In the genomic region with DNA sequence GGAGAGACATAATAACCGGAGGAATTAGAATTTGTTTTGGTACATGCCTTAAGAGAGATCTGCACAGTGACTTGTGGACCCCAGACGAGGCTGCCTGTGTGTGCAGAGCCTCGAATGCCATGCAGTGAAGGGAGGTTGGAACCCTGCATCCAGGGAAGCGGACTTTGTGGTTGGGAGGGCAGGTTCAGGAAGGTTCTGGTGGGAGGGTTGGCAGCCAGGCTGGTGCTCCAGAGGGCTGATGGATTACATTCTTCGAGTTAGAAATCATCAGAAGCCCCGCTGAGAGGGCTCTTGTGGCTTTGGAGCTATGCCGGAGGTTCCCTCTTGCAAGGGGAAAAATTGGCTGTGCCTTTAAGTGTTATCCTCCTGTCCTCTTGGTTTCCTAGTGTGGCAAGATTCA, we compare ENCODE assay signal across 12 cellular contexts. TPM values are rescaled to one million over a fixed set of nuclear protein-coding genes. Genes with fewer than 3 reads are reported as not detected.
A peak's percentile ranks its signal among the peaks of the same experiment; 100 is the strongest.
DNase-seq lines count a peak whose midpoint lies in the region; ATAC-seq and TF ChIP-seq lines count a peak whose summit lies in the region.
"Had no signal": no experiment of that assay in that cellular context is flagged by ENCODE, and none has a peak within 500 bp of the region (broad histone marks: within the 10 kb centered on the region; RNA-seq: fewer than 3 reads in every experiment).

No MANE protein-coding gene starts in this region.

- H3K27me3 ChIP-seq in Panc1 (ENCODE audit: control insufficient read depth, insufficient read depth, low read length), result no peaks in the 10 kb centered on the region
- no peaks in the 10 kb centered on the region for H3K27me3 ChIP-seq in thoracic aorta (replicated peaks; ENCODE audit: insufficient read depth)
- H3K27me3 ChIP-seq: right lobe of liver had no signal

- BruUV-seq in Panc1 (replicated peaks; lab: Mats Ljungman, UMichigan), result no TSS peak

- in situ Hi-C loops in Panc1 (cut with HindIII; ENCODE audit: low pct_unique_long_range_greater_than_20kb, low sequenced_read_pairs), result no loop called here

- TF ChIP-seq CTCF in Panc1 (IDR thresholded peaks at IDR 0.05) (no peak), thoracic aorta (IDR thresholded peaks at IDR 0.05) (no peak)

- H3K4me3 ChIP-seq in Panc1 (ENCODE audit: low read depth in 2 of 2, low read length in 2 of 2), result no peak overlapping the region
- peak overlapping the region; percentile 5 for H3K4me3 ChIP-seq in thoracic aorta
- H3K4me3 ChIP-seq: right lobe of liver had no signal

- intact Hi-C loops in Panc1 (cut with micrococcal nuclease; ENCODE audit: unreplicated experiment), result no loop called here

- CTCF ChIA-PET in Panc1 (lab: Charles Lee), result interaction anchor here (1.0 to 1.2 kb wide), 2 partner anchors 103 to 123 kb away, joined by 3 read pairs; no protein-coding TSS in a partner anchor

- DNase-seq in NCI-H2227 (lab: John Stamatoyannopoulos, UW; ENCODE audit: unreplicated experiment), result peak; percentile 17
- no peak for DNase-seq in NCI-H2227 treated with DMSO at 0.1 percent for 48 hours (lab: John Stamatoyannopoulos, UW)
- DNase-seq in Panc1 (ENCODE audit: low read depth, low spot score), result no peak
- DNase-seq in glomerular visceral epithelial cell (ENCODE audit: extremely low spot score), result peak; percentile 81
- DNase-seq in thoracic aorta (ENCODE audit: low spot score), result no peak
- no peak for DNase-seq in OCI-M1 (lab: John Stamatoyannopoulos, UW)
- DNase-seq: DND-41, NCI-H1105, right lobe of liver, T-helper 2 cell had no signal

- H3K9me3 ChIP-seq in Panc1 (ENCODE audit: control insufficient read depth, insufficient read depth, low read depth, low read length) (no peaks in the 10 kb centered on the region), thoracic aorta (no peaks in the 10 kb centered on the region)
- H3K9me3 ChIP-seq: right lobe of liver had no signal

- H3K27ac ChIP-seq in Panc1 (ENCODE audit: low read length) (peak overlapping the region; percentile 70), thoracic aorta (peak overlapping the region; percentile 22 to 41)
- H3K27ac ChIP-seq: right lobe of liver had no signal

- POLR2A ChIA-PET in Panc1 (lab: Charles Lee), result interaction anchor here (0.6 kb wide), 1 partner anchor 20 kb away, joined by 3 read pairs; no protein-coding TSS in a partner anchor

- no peaks in the 10 kb centered on the region; the same call in 1 of the 2 replicates for H3K36me3 ChIP-seq in Panc1 (ENCODE audit: control insufficient read depth, insufficient read depth, low read length)
- H3K36me3 ChIP-seq in thoracic aorta, result no peaks in the 10 kb centered on the region
- H3K36me3 ChIP-seq: right lobe of liver had no signal

- H3K4me1 ChIP-seq in Panc1 (ENCODE audit: control insufficient read depth, insufficient read depth, low read length), result peaks cover 48% of the 10 kb centered on the region
- peaks cover 6 to 75% of the 10 kb centered on the region in 2 donors for H3K4me1 ChIP-seq in thoracic aorta (ENCODE audit: control insufficient read depth in 1 of 2, low read depth in 2 of 2)
- H3K4me1 ChIP-seq: right lobe of liver had no signal

- ATAC-seq in Panc1 (peak; percentile 84), thoracic aorta (ENCODE audit: insufficient number of reproducible peaks, low FRiP score, low read depth) (no peak), HG02623 (IDR thresholded peaks at IDR 0.05; ENCODE audit: unreplicated experiment) (no peak), GM19397 (IDR thresholded peaks at IDR 0.05; ENCODE audit: unreplicated experiment) (no peak)
- ATAC-seq: right lobe of liver had no signal

RNA-seq across cellular contexts. Expression of a gene that starts 21.1 kb away (rescaled TPM):
- total RNA-seq in Panc1 (2021; ENCODE audit: unreplicated experiment), result 19.3 TPM
- polyA plus RNA-seq in Panc1 (2012; ENCODE audit: insufficient read length), result 7.8 TPM
- total RNA-seq in thoracic aorta, result 10 to 100 TPM; 41.2 to 51.8 TPM

Comparison
In these comparisons a context has a peak if more than half of its experiments do, and no peak if none do; other contexts are left out.
1. DNase-seq: peak in NCI-H2227 (single experiment) and glomerular visceral epithelial cell (single experiment); none in NCI-H2227 treated with DMSO at 0.1 percent for 48 hours (single experiment), Panc1 (single experiment), thoracic aorta (single experiment) and OCI-M1 (single experiment).